11 cellular contexts compared by ENCODE assay signal in the genomic region with DNA sequence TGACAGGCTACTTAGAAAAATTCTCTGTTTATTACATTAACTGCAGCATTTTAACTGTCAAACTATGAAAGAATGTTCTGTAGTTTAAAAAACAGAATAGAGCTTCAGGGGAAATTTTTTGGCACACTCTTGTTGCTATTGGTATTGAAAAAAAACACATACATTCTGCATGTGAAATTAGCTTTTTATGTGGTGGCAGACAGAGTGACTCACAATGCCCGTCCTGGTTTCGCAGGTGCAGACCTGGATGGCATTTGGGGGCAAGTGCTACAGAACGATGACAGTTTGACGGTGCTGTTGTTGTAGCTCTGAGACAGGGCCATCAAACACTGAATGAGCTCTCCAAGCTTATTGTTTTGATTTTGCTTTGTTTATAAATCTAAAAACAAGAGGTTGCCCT.
DNase-seq lines count a peak whose midpoint lies in the region; ATAC-seq lines count a peak whose summit lies in the region.
"Had no signal": no experiment of that assay in that cellular context is flagged by ENCODE, and none has a peak within 500 bp of the region (broad histone marks: within the 10 kb centered on the region; RNA-seq: fewer than 3 reads in every experiment).

No MANE protein-coding gene starts in this region.

- H3K4me1 Mint-ChIP-seq in activated naive CD8-positive, alpha-beta T cell treated with anti-CD3 and anti-CD28 coated beads, Interleukin-2, amount 10 ng/mL, durations not matched to agents 7 days and 5 days: peaks cover 12% of the 10 kb centered on the region

- H3K4me3 Mint-ChIP-seq in activated naive CD8-positive, alpha-beta T cell treated with anti-CD3 and anti-CD28 coated beads, Interleukin-2, amount 10 ng/mL, durations not matched to agents 7 days and 5 days: no peak overlapping the region
- H3K4me3 Mint-ChIP-seq: CD14-positive monocyte had no signal

- POLR2A ChIA-PET in activated naive CD8-positive, alpha-beta T cell treated with anti-CD3 and anti-CD28 coated beads, Interleukin-2, amount 10 ng/mL, durations not matched to agents 7 days and 5 days (lab: Charles Lee): no interaction called here

- H3K27me3 Mint-ChIP-seq in activated naive CD8-positive, alpha-beta T cell treated with anti-CD3 and anti-CD28 coated beads, Interleukin-2, amount 10 ng/mL, durations not matched to agents 7 days and 5 days: peaks cover 3% of the 10 kb centered on the region

- peak; percentile 92 for DNase-seq in Jurkat, Clone E6-1 (ENCODE audit: low read depth, low spot score)
- peak; percentile 12 to 34 for DNase-seq in activated CD4-positive, alpha-beta T cell treated with anti-CD3 and anti-CD28 coated beads for 4 hours
- no peak for DNase-seq in activated naive CD8-positive, alpha-beta T cell treated with anti-CD3 and anti-CD28 coated beads, Interleukin-2, amount 10 ng/mL, durations not matched to agents 7 days and 5 days
- peak; percentile 32 to 35 for DNase-seq in stimulated activated CD4-positive, alpha-beta T cell treated with anti-CD3 and anti-CD28 coated beads, Interleukin-2, amount 100 ng/mL, for 24 hours
- DNase-seq in NCI-H1694 treated with DMSO at 0.1 percent for 48 hours (lab: John Stamatoyannopoulos, UW): no peak
- DNase-seq in sciatic nerve (ENCODE audit: low spot score): no peak
- DNase-seq in retina: no peak
- DNase-seq: NCI-H226, RPMI8226 had no signal

- no peak overlapping the region; the same call in 1 of the 2 replicates for H3K4me3 ChIP-seq in Jurkat, Clone E6-1 (ENCODE audit: low read length)

- H3K36me3 Mint-ChIP-seq in activated naive CD8-positive, alpha-beta T cell treated with anti-CD3 and anti-CD28 coated beads, Interleukin-2, amount 10 ng/mL, durations not matched to agents 7 days and 5 days: no peaks in the 10 kb centered on the region
- H3K36me3 Mint-ChIP-seq: CD14-positive monocyte had no signal

- no peak overlapping the region for H3K27ac Mint-ChIP-seq in activated naive CD8-positive, alpha-beta T cell treated with anti-CD3 and anti-CD28 coated beads, Interleukin-2, amount 10 ng/mL, durations not matched to agents 7 days and 5 days
- H3K27ac Mint-ChIP-seq: CD14-positive monocyte had no signal

- no peaks in the 10 kb centered on the region for H3K9me3 Mint-ChIP-seq in activated naive CD8-positive, alpha-beta T cell treated with anti-CD3 and anti-CD28 coated beads, Interleukin-2, amount 10 ng/mL, durations not matched to agents 7 days and 5 days
- H3K9me3 Mint-ChIP-seq: CD14-positive monocyte had no signal

- intact Hi-C loops in sciatic nerve (cut with DNase I): no loop called here

- ATAC-seq in activated naive CD8-positive, alpha-beta T cell treated with anti-CD3 and anti-CD28 coated beads, Interleukin-2, amount 10 ng/mL, durations not matched to agents 7 days and 5 days (ENCODE audit: low read depth): peak; percentile 78
- no peak for ATAC-seq in sciatic nerve
- ATAC-seq in HG03135 (IDR thresholded peaks at IDR 0.05; ENCODE audit: unreplicated experiment): no peak

Comparison
In these comparisons a context has a peak if more than half of its experiments do, and no peak if none do; other contexts are left out.
1. DNase-seq: peak in Jurkat, Clone E6-1 (single experiment), activated CD4-positive, alpha-beta T cell treated with anti-CD3 and anti-CD28 coated beads for 4 hours (2 of 2) and stimulated activated CD4-positive, alpha-beta T cell treated with anti-CD3 and anti-CD28 coated beads, Interleukin-2, amount 100 ng/mL, for 24 hours (2 of 2); none in activated naive CD8-positive, alpha-beta T cell treated with anti-CD3 and anti-CD28 coated beads, Interleukin-2, amount 10 ng/mL, durations not matched to agents 7 days and 5 days (single experiment), NCI-H1694 treated with DMSO at 0.1 percent for 48 hours (single experiment), sciatic nerve (single experiment) and retina (single experiment).